Comparison of ENCODE assay signal across 16 cellular contexts in genomic region chr13:24891476-24892108, GRCh38.
DNase-seq lines count a peak whose midpoint lies in the region; ATAC-seq and TF ChIP-seq lines count a peak whose summit lies in the region.
"Had no signal": no experiment of that assay in that cellular context is flagged by ENCODE, and none has a peak within 500 bp of the region (broad histone marks: within the 10 kb centered on the region; RNA-seq: fewer than 3 reads in every experiment).

No MANE protein-coding gene starts in this region.

- ATAC-seq in stimulated activated naive CD8-positive, alpha-beta T cell treated with anti-CD3 and anti-CD28 coated beads, Interleukin-15, amount 100 ng/mL, for 72 hours = no peak
- no peak for ATAC-seq in stimulated activated naive CD8-positive, alpha-beta T cell treated with anti-CD3 and anti-CD28 coated beads, Interleukin-15, Interleukin-2, amounts not matched to agents 100 U/mL and 50 U/mL, for 24 hours
- no peak for ATAC-seq in stimulated activated memory B cell treated with anti-CD40 and anti-IgM and Interleukin-4, amounts not matched to agents 10 μg/mL and 1 μg/mL and 100 μg/mL, for 72 hours
- ATAC-seq in psoas muscle = no peak
- ATAC-seq: GM12878 had no signal

- no peak overlapping the region for H3K4me3 Mint-ChIP-seq in stimulated activated naive CD8-positive, alpha-beta T cell treated with anti-CD3 and anti-CD28 coated beads, Interleukin-15, amount 100 ng/mL, for 72 hours
- H3K4me3 Mint-ChIP-seq in endothelial cell (ENCODE audit: unreplicated experiment) (peak overlapping the region; percentile 45), nephron progenitor cell (no peak overlapping the region)
- H3K4me3 Mint-ChIP-seq in stimulated activated memory B cell treated with anti-CD40 and anti-IgM and Interleukin-4, amounts not matched to agents 10 μg/mL and 1 μg/mL and 100 μg/mL, for 72 hours = no peak overlapping the region
- H3K4me3 Mint-ChIP-seq in CD8-positive, alpha-beta memory T cell = no peak overlapping the region
- H3K4me3 Mint-ChIP-seq: H9 had no signal

- POLR2A ChIA-PET in CD8-positive, alpha-beta memory T cell (lab: Charles Lee) = no interaction called here

- DNase-seq in stimulated activated naive CD8-positive, alpha-beta T cell treated with anti-CD3 and anti-CD28 coated beads, Interleukin-15, amount 100 ng/mL, for 72 hours = no peak
- DNase-seq in stimulated activated naive CD8-positive, alpha-beta T cell treated with anti-CD3 and anti-CD28 coated beads, Interleukin-15, Interleukin-2, amounts not matched to agents 100 U/mL and 50 U/mL, for 24 hours = no peak
- no peak for DNase-seq in endothelial cell (ENCODE audit: low spot score)
- DNase-seq in nephron progenitor cell = no peak
- DNase-seq in HUDEP-2 (lab: John Stamatoyannopoulos, UW; ENCODE audit: unreplicated experiment in 76 of 76) = no peak
- no peak for DNase-seq in psoas muscle
- no peak for DNase-seq in CD8-positive, alpha-beta memory T cell
- DNase-seq: 8988T, AML-193, Calu3, DMS 273 treated with DMSO at 0.1 percent for 48 hours, GOT3, H9 had no signal

- no peak for TF ChIP-seq CTCF in endothelial cell (IDR thresholded peaks at IDR 0.05; ENCODE audit: unreplicated experiment)
- no peak for TF ChIP-seq CTCF in nephron progenitor cell (IDR thresholded peaks at IDR 0.05)
- TF ChIP-seq CTCF in psoas muscle (IDR thresholded peaks at IDR 0.05) = no peak

- H3K36me3 ChIP-seq in psoas muscle (ENCODE audit: insufficient read depth in 1 of 2, low read depth in 1 of 2) = peaks cover 2 to 10% of the 10 kb centered on the region in 2 donors
- H3K36me3 ChIP-seq in CD8-positive, alpha-beta memory T cell (ENCODE audit: insufficient read depth, low read length) = no peaks in the 10 kb centered on the region

- H3K27me3 Mint-ChIP-seq in stimulated activated naive CD8-positive, alpha-beta T cell treated with anti-CD3 and anti-CD28 coated beads, Interleukin-15, amount 100 ng/mL, for 72 hours = no peaks in the 10 kb centered on the region
- H3K27me3 Mint-ChIP-seq in endothelial cell (ENCODE audit: unreplicated experiment) (peaks cover 5% of the 10 kb centered on the region), nephron progenitor cell (ENCODE audit: low read depth, poor library complexity) (no peaks in the 10 kb centered on the region)
- H3K27me3 Mint-ChIP-seq in stimulated activated memory B cell treated with anti-CD40 and anti-IgM and Interleukin-4, amounts not matched to agents 10 μg/mL and 1 μg/mL and 100 μg/mL, for 72 hours = no peaks in the 10 kb centered on the region
- H3K27me3 Mint-ChIP-seq in CD8-positive, alpha-beta memory T cell = peaks cover 0 to 3% of the 10 kb centered on the region in 2 donors

- WGBS in psoas muscle, 3 donors = 91 to 96% (median 94%) methylated on average over 18 of the region's 18 CpGs

- peaks cover 39% of the 10 kb centered on the region for H3K36me3 Mint-ChIP-seq in endothelial cell (ENCODE audit: low read depth, unreplicated experiment)
- H3K36me3 Mint-ChIP-seq in nephron progenitor cell (ENCODE audit: low read depth) = peaks cover 59% of the 10 kb centered on the region
- H3K36me3 Mint-ChIP-seq in stimulated activated memory B cell treated with anti-CD40 and anti-IgM and Interleukin-4, amounts not matched to agents 10 μg/mL and 1 μg/mL and 100 μg/mL, for 72 hours = peaks cover 66% of the 10 kb centered on the region
- H3K36me3 Mint-ChIP-seq in CD8-positive, alpha-beta memory T cell = peaks cover 13 to 54% (median 21%) of the 10 kb centered on the region in 3 donors

- H3K9me3 Mint-ChIP-seq in stimulated activated naive CD8-positive, alpha-beta T cell treated with anti-CD3 and anti-CD28 coated beads, Interleukin-15, amount 100 ng/mL, for 72 hours = no peaks in the 10 kb centered on the region
- H3K9me3 Mint-ChIP-seq in endothelial cell (ENCODE audit: unreplicated experiment) (no peaks in the 10 kb centered on the region), nephron progenitor cell (no peaks in the 10 kb centered on the region)
- H3K9me3 Mint-ChIP-seq in stimulated activated memory B cell treated with anti-CD40 and anti-IgM and Interleukin-4, amounts not matched to agents 10 μg/mL and 1 μg/mL and 100 μg/mL, for 72 hours = no peaks in the 10 kb centered on the region
- H3K9me3 Mint-ChIP-seq in CD8-positive, alpha-beta memory T cell = no peaks in the 10 kb centered on the region
- H3K9me3 Mint-ChIP-seq: H9 had no signal

- H3K4me1 Mint-ChIP-seq in stimulated activated naive CD8-positive, alpha-beta T cell treated with anti-CD3 and anti-CD28 coated beads, Interleukin-15, amount 100 ng/mL, for 72 hours = no peaks in the 10 kb centered on the region
- no peaks in the 10 kb centered on the region for H3K4me1 Mint-ChIP-seq in endothelial cell (ENCODE audit: unreplicated experiment)
- H3K4me1 Mint-ChIP-seq in nephron progenitor cell = peaks cover 7% of the 10 kb centered on the region
- H3K4me1 Mint-ChIP-seq in stimulated activated memory B cell treated with anti-CD40 and anti-IgM and Interleukin-4, amounts not matched to agents 10 μg/mL and 1 μg/mL and 100 μg/mL, for 72 hours = peaks cover 34% of the 10 kb centered on the region
- no peaks in the 10 kb centered on the region for H3K4me1 Mint-ChIP-seq in CD8-positive, alpha-beta memory T cell

- peak overlapping the region; percentile 46 to 88 for H3K27ac Mint-ChIP-seq in stimulated activated naive CD8-positive, alpha-beta T cell treated with anti-CD3 and anti-CD28 coated beads, Interleukin-15, amount 100 ng/mL, for 72 hours
- no peak overlapping the region for H3K27ac Mint-ChIP-seq in endothelial cell (ENCODE audit: unreplicated experiment)
- H3K27ac Mint-ChIP-seq in nephron progenitor cell = peak overlapping the region; percentile 74
- peak overlapping the region; percentile 0 for H3K27ac Mint-ChIP-seq in stimulated activated memory B cell treated with anti-CD40 and anti-IgM and Interleukin-4, amounts not matched to agents 10 μg/mL and 1 μg/mL and 100 μg/mL, for 72 hours
- no peak overlapping the region for H3K27ac Mint-ChIP-seq in CD8-positive, alpha-beta memory T cell

- intact Hi-C loops in psoas muscle (cut with DNase I) = no loop called here

- H3K27ac ChIP-seq in psoas muscle = no peak overlapping the region
- H3K27ac ChIP-seq in CD8-positive, alpha-beta memory T cell (ENCODE audit: low read depth, low read length) = no peak overlapping the region
- H3K27ac ChIP-seq: BLaER1 had no signal

- H3K4me1 ChIP-seq in psoas muscle = no peaks in the 10 kb centered on the region
- no peaks in the 10 kb centered on the region for H3K4me1 ChIP-seq in CD8-positive, alpha-beta memory T cell (ENCODE audit: insufficient read depth, low read length)
- H3K4me1 ChIP-seq: BLaER1 had no signal

- no peak overlapping the region for H3K4me3 ChIP-seq in psoas muscle
- no peak overlapping the region for H3K4me3 ChIP-seq in CD8-positive, alpha-beta memory T cell (ENCODE audit: low read length)
- H3K4me3 ChIP-seq: BLaER1, GM12878 had no signal

- H3K9me3 ChIP-seq in psoas muscle = no peaks in the 10 kb centered on the region
- no peaks in the 10 kb centered on the region for H3K9me3 ChIP-seq in CD8-positive, alpha-beta memory T cell (ENCODE audit: low read length)
- H3K9me3 ChIP-seq: BLaER1 had no signal

- CTCF ChIA-PET in CD8-positive, alpha-beta memory T cell (lab: Charles Lee) = interaction anchor here (1.2 kb wide), 1 partner anchor 12 kb away, joined by 3 read pairs; no protein-coding TSS in a partner anchor

- no peaks in the 10 kb centered on the region for H3K27me3 ChIP-seq in psoas muscle (ENCODE audit: insufficient read depth in 3 of 3, low read length in 2 of 3)
- no peaks in the 10 kb centered on the region for H3K27me3 ChIP-seq in CD8-positive, alpha-beta memory T cell (ENCODE audit: insufficient read depth, low read length, poor library complexity, severe bottlenecking)
- H3K27me3 ChIP-seq: BLaER1 had no signal

Comparison
In these comparisons a context has a peak if more than half of its experiments do, and no peak if none do; other contexts are left out.
1. H3K27ac Mint-ChIP-seq: peak in stimulated activated naive CD8-positive, alpha-beta T cell treated with anti-CD3 and anti-CD28 coated beads, Interleukin-15, amount 100 ng/mL, for 72 hours (2 of 2), nephron progenitor cell (single experiment) and stimulated activated memory B cell treated with anti-CD40 and anti-IgM and Interleukin-4, amounts not matched to agents 10 μg/mL and 1 μg/mL and 100 μg/mL, for 72 hours (single experiment); none in endothelial cell (single experiment) and CD8-positive, alpha-beta memory T cell (0 of 8).